Comparison of ENCODE assay signal across 16 cellular contexts in genomic region chr2:171274757-171275156, GRCh38.
DNase-seq lines count a peak whose midpoint lies in the region; ATAC-seq, FAIRE-seq and TF ChIP-seq lines count a peak whose summit lies in the region.
"Had no signal": no experiment of that assay in that cellular context is flagged by ENCODE, and none has a peak within 500 bp of the region (broad histone marks: within the 10 kb centered on the region; RNA-seq: fewer than 3 reads in every experiment).

No MANE protein-coding gene starts in this region.

- H2BK12ac ChIP-seq in H1 (ENCODE audit: low read depth, low read length), result 0 out of 2 replicates have a peak overlapping the region, but pooled peaks have one; percentile 60

- H3K9me3 ChIP-seq in IMR-90 (ENCODE audit: control insufficient read depth, insufficient read depth, low read length) (no peaks in the 10 kb centered on the region), WERI-Rb-1 (ENCODE audit: severe bottlenecking) (no peaks in the 10 kb centered on the region), H1 (ENCODE audit: insufficient read depth in 2 of 2, low read depth in 1 of 2, low read length in 1 of 2) (no peaks in the 10 kb centered on the region)

- no peaks in the 10 kb centered on the region for H3K9me1 ChIP-seq in IMR-90 (ENCODE audit: insufficient read depth, low read length)

- H4K91ac ChIP-seq in IMR-90 (ENCODE audit: insufficient read depth, low read depth, low read length), result no peak overlapping the region
- no peak overlapping the region for H4K91ac ChIP-seq in H1 (replicated peaks; ENCODE audit: insufficient read length, low read length)

- no peak for FAIRE-seq in H1 (lab: Jason Lieb, UNC)
- FAIRE-seq: HTR-8/SVneo had no signal

- in situ Hi-C loops in IMR-90 (cut with MboI; ENCODE audit: low sequenced_read_pairs), result no loop called here

- H3K27me3 ChIP-seq in GM23338 (ENCODE audit: insufficient read depth) (no peaks in the 10 kb centered on the region), IMR-90 (ENCODE audit: control insufficient read depth, insufficient read depth, low read length) (no peaks in the 10 kb centered on the region), WERI-Rb-1 (ENCODE audit: insufficient read depth, low read depth, severe bottlenecking) (no peaks in the 10 kb centered on the region), H1 (replicated peaks in 1 of 4; ENCODE audit: control insufficient read depth in 3 of 4, extremely low read depth in 1 of 4, insufficient read depth in 3 of 4, low read length in 3 of 4) (no peaks in the 10 kb centered on the region)
- H3K27me3 ChIP-seq: BLaER1 treated with 17β-estradiol and CSF1 and Interleukin-3, amounts not matched to agents 10 nM and 100 nM had no signal

- no peaks in the 10 kb centered on the region for H4K20me1 ChIP-seq in GM23338 (replicated peaks; ENCODE audit: insufficient read depth)
- H4K20me1 ChIP-seq in IMR-90 (ENCODE audit: insufficient read depth, low read length), result no peaks in the 10 kb centered on the region; the same call in 1 of the 2 replicates
- no peaks in the 10 kb centered on the region for H4K20me1 ChIP-seq in H1 (replicated peaks in 1 of 2; ENCODE audit: control insufficient read depth in 1 of 2, insufficient read depth in 2 of 2, low read length in 2 of 2)
- H4K20me1 ChIP-seq: BLaER1 treated with 17β-estradiol and CSF1 and Interleukin-3, amounts not matched to agents 10 nM and 100 nM had no signal

- H3K18ac ChIP-seq in IMR-90 (ENCODE audit: low read depth, low read length) (no peak overlapping the region), H1 (ENCODE audit: extremely low read depth, low read length) (no peak overlapping the region)

- H3K36me3 Mint-ChIP-seq in GM23338 (ENCODE audit: low read depth), result no peaks in the 10 kb centered on the region
- H3K36me3 Mint-ChIP-seq: CD8-positive, alpha-beta T cell had no signal

- H3K23ac ChIP-seq in IMR-90 (ENCODE audit: low read depth, low read length), result no peak overlapping the region
- no peak overlapping the region for H3K23ac ChIP-seq in H1 (ENCODE audit: insufficient read length)

- no peak overlapping the region for H3K4me3 Mint-ChIP-seq in GM23338
- H3K4me3 Mint-ChIP-seq: B cell; CD8-positive, alpha-beta T cell had no signal

- TF ChIP-seq POLR2A in IMR-90 (IDR thresholded peaks at IDR 0.05; ENCODE audit: low read depth, low read length) (no peak), H1 (IDR thresholded peaks at IDR 0.05; ENCODE audit: control extremely low read depth in 1 of 2, low read depth in 2 of 2, low read length in 2 of 2) (no peak)

- dilution Hi-C loops in IMR-90 (cut with HindIII; ENCODE audit: low sequenced_read_pairs, unreplicated experiment), result no loop called here

- intact Hi-C loops in IMR-90 (cut with micrococcal nuclease), result no loop called here

- H3K79me2 ChIP-seq in GM23338 (replicated peaks; ENCODE audit: insufficient read depth) (no peaks in the 10 kb centered on the region), H1 (ENCODE audit: control insufficient read depth in 1 of 2, insufficient read depth in 2 of 2, low read length in 2 of 2) (no peaks in the 10 kb centered on the region)

- H3K79me1 ChIP-seq in IMR-90 (ENCODE audit: low read depth in 1 of 2, low read length in 2 of 2) (no peaks in the 10 kb centered on the region), H1 (ENCODE audit: low read depth, low read length) (no peaks in the 10 kb centered on the region)

- no peak overlapping the region for H2AFZ ChIP-seq in GM23338
- H2AFZ ChIP-seq in IMR-90 (replicated peaks; ENCODE audit: low read length, poor library complexity), result no peak overlapping the region
- peak overlapping the region; percentile 42; the same call in 1 of the 2 replicates for H2AFZ ChIP-seq in H1 (ENCODE audit: low read length)
- H2AFZ ChIP-seq: GM23248 had no signal

- H3K27ac Mint-ChIP-seq in GM23338, result no peak overlapping the region
- H3K27ac Mint-ChIP-seq: B cell; CD8-positive, alpha-beta T cell had no signal

- no peak overlapping the region for H4K8ac ChIP-seq in IMR-90 (ENCODE audit: low read depth in 2 of 2, low read length in 2 of 2)
- no peak overlapping the region for H4K8ac ChIP-seq in H1 (ENCODE audit: extremely low read depth, insufficient read depth, low read length)

- H3K4me2 ChIP-seq in GM23338 (no peak overlapping the region), IMR-90 (ENCODE audit: low read depth, low read length) (no peak overlapping the region), H1 (ENCODE audit: insufficient read depth in 1 of 2, low read depth in 2 of 2, low read length in 2 of 2) (no peak overlapping the region)
- H3K4me2 ChIP-seq: BLaER1 treated with 17β-estradiol and CSF1 and Interleukin-3, amounts not matched to agents 10 nM and 100 nM had no signal

- H4K5ac ChIP-seq in IMR-90 (ENCODE audit: low read depth, low read length) (no peak overlapping the region), H1 (ENCODE audit: insufficient read length, low read depth, low read length) (no peak overlapping the region)

- H3K14ac ChIP-seq in IMR-90 (replicated peaks; ENCODE audit: low read depth, low read length), result no peak overlapping the region
- no peak overlapping the region for H3K14ac ChIP-seq in H1 (ENCODE audit: insufficient read length)

- H3K27ac ChIP-seq in GM23338 (ENCODE audit: low read depth) (no peak overlapping the region), IMR-90 (ENCODE audit: insufficient read depth, low read length) (no peak overlapping the region), WERI-Rb-1 (no peak overlapping the region), H1 (ENCODE audit: low read depth, low read length) (no peak overlapping the region)
- H3K27ac ChIP-seq: BLaER1 treated with 17β-estradiol and CSF1 and Interleukin-3, amounts not matched to agents 10 nM and 100 nM; GM23248 had no signal

- no peak overlapping the region for H3K9ac ChIP-seq in IMR-90 (ENCODE audit: low read depth, low read length)
- H3K9ac ChIP-seq in H1 (replicated peaks in 1 of 4; ENCODE audit: extremely low read depth in 1 of 4, low read depth in 3 of 4, low read length in 3 of 4), result no peak overlapping the region
- H3K9ac ChIP-seq: BLaER1 treated with 17β-estradiol and CSF1 and Interleukin-3, amounts not matched to agents 10 nM and 100 nM; GM23248 had no signal

- TF ChIP-seq CTCF in GM23338 (conservative IDR thresholded peaks at IDR 0.05; ENCODE audit: low read depth in 2 of 2), result peak; percentile 17 to 48; a peak in 3 of 4 replicates
- TF ChIP-seq CTCF in IMR-90 (conservative IDR thresholded peaks at IDR 0.05; ENCODE audit: low read depth, low read length), result no peak
- TF ChIP-seq CTCF in WERI-Rb-1 (IDR thresholded peaks at IDR 0.05; ENCODE audit: low read depth, low read length), result 0 out of 2 replicates have a peak, but pooled peaks have one; percentile 29
- peak; percentile 6 to 48 (median 18); a peak in 3 of 4 replicates for TF ChIP-seq CTCF in H1 (IDR thresholded peaks at IDR 0.05; ENCODE audit: control extremely low read depth in 1 of 3, insufficient read depth in 1 of 3, low read depth in 1 of 3, low read length in 3 of 3)

- H3K4me1 Mint-ChIP-seq in GM23338, result peaks cover 16% of the 10 kb centered on the region; the same call in 2 of the 3 replicates
- H3K4me1 Mint-ChIP-seq: B cell had no signal

- H3F3A ChIP-seq in GM23338 (replicated peaks; ENCODE audit: low read depth), result no peaks in the 10 kb centered on the region

- CTCF ChIA-PET in IMR-90 (lab: Yijun Ruan, JAX) (interaction anchor here (0.5 to 0.6 kb wide), 2 partner anchors 25 to 54 kb away, joined by 3 read pairs; no protein-coding TSS in a partner anchor), H1 (lab: Charles Lee; ENCODE audit: partially characterized antibody) (interaction anchor here (1.0 to 1.6 kb wide), 5 partner anchors 10 to 109 kb away, joined by 3 to 7 read pairs (median 4); no protein-coding TSS in a partner anchor)

- H3K4me1 ChIP-seq in GM23338 (ENCODE audit: insufficient read depth) (peaks cover 8% of the 10 kb centered on the region; the same call in 1 of the 2 replicates), IMR-90 (ENCODE audit: control insufficient read depth, insufficient read depth, low read length) (peaks cover 1% of the 10 kb centered on the region; the same call in 1 of the 2 replicates), H1 (replicated peaks in 1 of 4; ENCODE audit: control insufficient read depth in 3 of 4, insufficient read depth in 4 of 4, low read length in 3 of 4) (peaks cover 0 to 6% (median 1%) of the 10 kb centered on the region in 4 experiments; a peak in 3 of 7 replicates)
- H3K4me1 ChIP-seq: BLaER1 treated with 17β-estradiol and CSF1 and Interleukin-3, amounts not matched to agents 10 nM and 100 nM had no signal

- H3K4ac ChIP-seq in IMR-90 (ENCODE audit: low read depth, low read length), result no peak overlapping the region
- no peak overlapping the region for H3K4ac ChIP-seq in H1 (replicated peaks; ENCODE audit: insufficient read length, low read depth, low read length)

- H3K4me3 ChIP-seq in GM23338 (no peak overlapping the region), IMR-90 (ENCODE audit: insufficient read depth, low read depth, low read length) (no peak overlapping the region), WERI-Rb-1 (ENCODE audit: low read depth, low read length) (no peak overlapping the region), H1 (ENCODE audit: extremely low read depth in 1 of 4, insufficient read depth in 2 of 4, low read depth in 3 of 4, low read length in 4 of 4) (no peak overlapping the region)
- H3K4me3 ChIP-seq: BLaER1 treated with 17β-estradiol and CSF1 and Interleukin-3, amounts not matched to agents 10 nM and 100 nM; GM23248 had no signal

- peak overlapping the region; percentile 19 for H2AK9ac ChIP-seq in IMR-90 (replicated peaks; ENCODE audit: low read depth, low read length, poor library complexity)

- ATAC-seq in GM23338 (peak; percentile 82), IMR-90 (ENCODE audit: low read depth) (no peak), GM21723 (IDR thresholded peaks at IDR 0.05; ENCODE audit: unreplicated experiment) (no peak)
- ATAC-seq: CD8-positive, alpha-beta T cell had no signal

- POLR2A ChIA-PET in IMR-90 (lab: Charles Lee; ENCODE audit: unreplicated experiment), result no interaction called here
- POLR2A ChIA-PET in H1 (lab: Charles Lee; ENCODE audit: partially characterized antibody), result no interaction called here

- H2BK120ac ChIP-seq in IMR-90 (ENCODE audit: low read depth, low read length) (no peak overlapping the region), H1 (replicated peaks; ENCODE audit: low read depth, low read length) (no peak overlapping the region)

- H2BK15ac ChIP-seq in IMR-90 (ENCODE audit: low read depth, low read length) (no peak overlapping the region), H1 (ENCODE audit: low read length) (no peak overlapping the region)

- H3K56ac ChIP-seq in IMR-90 (ENCODE audit: extremely low read depth, insufficient read depth, low read length), result no peak overlapping the region
- H3K56ac ChIP-seq in H1 (replicated peaks; ENCODE audit: insufficient read length, low read depth, low read length), result no peak overlapping the region

- no peaks in the 10 kb centered on the region for H3K23me2 ChIP-seq in H1 (ENCODE audit: low read depth, low read length)

- no peak for DNase-seq in GM23338 (ENCODE audit: low spot score)
- DNase-seq in IMR-90, result no peak
- no peak for DNase-seq in WERI-Rb-1
- DNase-seq in H1 (ENCODE audit: low read depth in 1 of 2, low spot score in 2 of 2), result peak in 1 of 2 experiments; percentile 37
- no peak for DNase-seq in T-helper 2 cell
- DNase-seq in NCI-H146 treated with DMSO at 0.1 percent for 48 hours (lab: John Stamatoyannopoulos, UW; ENCODE audit: unreplicated experiment), result no peak
- DNase-seq: Calu3; CD8-positive, alpha-beta T cell; DMS79 treated with DMSO at 0.1 percent for 48 hours; GF-D8; GM23248; H7 had no signal

- no peaks in the 10 kb centered on the region; the same call in 2 of the 3 replicates for H3K9me3 Mint-ChIP-seq in GM23338
- H3K9me3 Mint-ChIP-seq: CD8-positive, alpha-beta T cell had no signal

- H2AK5ac ChIP-seq in IMR-90 (ENCODE audit: low read depth, low read length) (no peak overlapping the region), H1 (ENCODE audit: low read depth, low read length) (peak overlapping the region; percentile 27; the same call in 1 of the 2 replicates)

- no peaks in the 10 kb centered on the region for H3K9me2 ChIP-seq in GM23338 (ENCODE audit: insufficient read depth)

- H2BK5ac ChIP-seq in IMR-90 (ENCODE audit: low read depth, low read length, poor library complexity, severe bottlenecking), result no peak overlapping the region
- peak overlapping the region; percentile 72; the same call in 1 of the 2 replicates for H2BK5ac ChIP-seq in H1 (ENCODE audit: low read depth, low read length)

- H2BK20ac ChIP-seq in IMR-90 (ENCODE audit: low read depth, low read length), result no peak overlapping the region
- H2BK20ac ChIP-seq in H1 (ENCODE audit: low read length), result peak overlapping the region; percentile 82; the same call in 1 of the 2 replicates

- no TSS peak for BruUV-seq in IMR-90 (replicated peaks; lab: Mats Ljungman, UMichigan)

- H3K36me3 ChIP-seq in GM23338 (ENCODE audit: insufficient read depth) (no peaks in the 10 kb centered on the region), IMR-90 (ENCODE audit: control insufficient read depth, insufficient read depth, low read length) (no peaks in the 10 kb centered on the region), WERI-Rb-1 (no peaks in the 10 kb centered on the region), H1 (ENCODE audit: control insufficient read depth in 2 of 4, insufficient read depth in 4 of 4, low read length in 3 of 4) (no peaks in the 10 kb centered on the region)
- H3K36me3 ChIP-seq: BLaER1 treated with 17β-estradiol and CSF1 and Interleukin-3, amounts not matched to agents 10 nM and 100 nM had no signal

- no CpG with 5 or more reads among the region's 2 CpGs for WGBS in IMR-90 (ENCODE audit: extremely low coverage in 2 of 2, insufficient read length in 1 of 2), 2 experiments
- 100% methylated on average over 2 of the region's 2 CpGs; no CpG with 5 or more reads in 1 of the 2 experiments for WGBS in H1 (ENCODE audit: extremely low coverage in 1 of 2, insufficient coverage in 1 of 2, insufficient read length in 1 of 2, insufficient replicate concordance in 2 of 2, low coverage in 1 of 2, low lambda C conversion rate in 2 of 2, missing lambda C conversion rate in 1 of 2), 2 experiments

- no peak for TF ChIP-seq EP300 in H1 (IDR thresholded peaks at IDR 0.05; ENCODE audit: borderline replicate concordance in 1 of 2, low read depth in 2 of 2, low read length in 2 of 2)

- H3K27me3 Mint-ChIP-seq in GM23338 (ENCODE audit: insufficient read depth, low read depth, poor library complexity), result no peaks in the 10 kb centered on the region
- H3K27me3 Mint-ChIP-seq: B cell had no signal

- no peak for TF ChIP-seq RAD21 in IMR-90 (IDR thresholded peaks at IDR 0.05; ENCODE audit: low read length)
- peak in 1 of 2 experiments; percentile 47; a peak in 2 of 4 replicates for TF ChIP-seq RAD21 in H1 (IDR thresholded peaks at IDR 0.05 in 1 of 2, conservative IDR thresholded peaks at IDR 0.05 in 1 of 2; ENCODE audit: low read depth in 2 of 2, low read length in 2 of 2)
